In the genomic region with DNA sequence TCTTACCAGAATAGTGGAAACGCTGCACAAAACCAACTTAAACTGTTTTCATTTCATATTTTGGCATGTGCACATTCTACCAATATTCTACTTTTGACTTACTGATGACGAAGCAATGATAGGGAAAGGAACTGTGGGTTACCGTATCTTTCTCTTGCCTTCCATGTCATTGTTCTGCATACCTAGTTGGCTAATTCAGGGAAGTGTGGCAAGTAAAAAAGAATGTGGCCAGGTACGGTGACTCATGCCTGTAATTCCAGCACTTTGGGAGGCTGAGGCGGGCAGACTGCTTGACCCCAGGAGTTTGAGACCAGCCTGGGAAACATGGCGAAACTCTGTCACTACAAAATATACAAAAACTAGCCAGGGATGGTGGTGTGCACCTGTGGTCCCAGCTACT, we compare ENCODE assay signal across 1 cellular context.
TF ChIP-seq lines count a peak whose summit lies in the region.

No MANE protein-coding gene starts in this region.

TF ChIP-seq in WTC11, 78 proteins besides CTCF, POLR2A, EP300 and RAD21 (continued from another document):
- TF ChIP-seq NR3C1 (CRISPR knock-in tag; conservative IDR thresholded peaks at IDR 0.05; ENCODE audit: low read depth) (no peak), GRHL2 (CRISPR knock-in tag; IDR thresholded peaks at IDR 0.05; ENCODE audit: insufficient replicate concordance, severe bottlenecking) (no peak)
- TF ChIP-seq, protein P1, sequence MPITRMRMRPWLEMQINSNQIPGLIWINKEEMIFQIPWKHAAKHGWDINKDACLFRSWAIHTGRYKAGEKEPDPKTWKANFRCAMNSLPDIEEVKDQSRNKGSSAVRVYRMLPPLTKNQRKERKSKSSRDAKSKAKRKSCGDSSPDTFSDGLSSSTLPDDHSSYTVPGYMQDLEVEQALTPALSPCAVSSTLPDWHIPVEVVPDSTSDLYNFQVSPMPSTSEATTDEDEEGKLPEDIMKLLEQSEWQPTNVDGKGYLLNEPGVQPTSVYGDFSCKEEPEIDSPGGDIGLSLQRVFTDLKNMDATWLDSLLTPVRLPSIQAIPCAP (CRISPR knock-in tag; IDR thresholded peaks at IDR 0.05), result no peak
